In genomic region chr1:56326056-56326455, GRCh38 we compare ENCODE assay signal across 1 cellular context.
TF ChIP-seq lines count a peak whose summit lies in the region.

No MANE protein-coding gene starts in this region.

TF ChIP-seq in GM23338, 12 proteins besides CTCF, POLR2A, EP300 and RAD21:
- TF ChIP-seq, protein P1, sequence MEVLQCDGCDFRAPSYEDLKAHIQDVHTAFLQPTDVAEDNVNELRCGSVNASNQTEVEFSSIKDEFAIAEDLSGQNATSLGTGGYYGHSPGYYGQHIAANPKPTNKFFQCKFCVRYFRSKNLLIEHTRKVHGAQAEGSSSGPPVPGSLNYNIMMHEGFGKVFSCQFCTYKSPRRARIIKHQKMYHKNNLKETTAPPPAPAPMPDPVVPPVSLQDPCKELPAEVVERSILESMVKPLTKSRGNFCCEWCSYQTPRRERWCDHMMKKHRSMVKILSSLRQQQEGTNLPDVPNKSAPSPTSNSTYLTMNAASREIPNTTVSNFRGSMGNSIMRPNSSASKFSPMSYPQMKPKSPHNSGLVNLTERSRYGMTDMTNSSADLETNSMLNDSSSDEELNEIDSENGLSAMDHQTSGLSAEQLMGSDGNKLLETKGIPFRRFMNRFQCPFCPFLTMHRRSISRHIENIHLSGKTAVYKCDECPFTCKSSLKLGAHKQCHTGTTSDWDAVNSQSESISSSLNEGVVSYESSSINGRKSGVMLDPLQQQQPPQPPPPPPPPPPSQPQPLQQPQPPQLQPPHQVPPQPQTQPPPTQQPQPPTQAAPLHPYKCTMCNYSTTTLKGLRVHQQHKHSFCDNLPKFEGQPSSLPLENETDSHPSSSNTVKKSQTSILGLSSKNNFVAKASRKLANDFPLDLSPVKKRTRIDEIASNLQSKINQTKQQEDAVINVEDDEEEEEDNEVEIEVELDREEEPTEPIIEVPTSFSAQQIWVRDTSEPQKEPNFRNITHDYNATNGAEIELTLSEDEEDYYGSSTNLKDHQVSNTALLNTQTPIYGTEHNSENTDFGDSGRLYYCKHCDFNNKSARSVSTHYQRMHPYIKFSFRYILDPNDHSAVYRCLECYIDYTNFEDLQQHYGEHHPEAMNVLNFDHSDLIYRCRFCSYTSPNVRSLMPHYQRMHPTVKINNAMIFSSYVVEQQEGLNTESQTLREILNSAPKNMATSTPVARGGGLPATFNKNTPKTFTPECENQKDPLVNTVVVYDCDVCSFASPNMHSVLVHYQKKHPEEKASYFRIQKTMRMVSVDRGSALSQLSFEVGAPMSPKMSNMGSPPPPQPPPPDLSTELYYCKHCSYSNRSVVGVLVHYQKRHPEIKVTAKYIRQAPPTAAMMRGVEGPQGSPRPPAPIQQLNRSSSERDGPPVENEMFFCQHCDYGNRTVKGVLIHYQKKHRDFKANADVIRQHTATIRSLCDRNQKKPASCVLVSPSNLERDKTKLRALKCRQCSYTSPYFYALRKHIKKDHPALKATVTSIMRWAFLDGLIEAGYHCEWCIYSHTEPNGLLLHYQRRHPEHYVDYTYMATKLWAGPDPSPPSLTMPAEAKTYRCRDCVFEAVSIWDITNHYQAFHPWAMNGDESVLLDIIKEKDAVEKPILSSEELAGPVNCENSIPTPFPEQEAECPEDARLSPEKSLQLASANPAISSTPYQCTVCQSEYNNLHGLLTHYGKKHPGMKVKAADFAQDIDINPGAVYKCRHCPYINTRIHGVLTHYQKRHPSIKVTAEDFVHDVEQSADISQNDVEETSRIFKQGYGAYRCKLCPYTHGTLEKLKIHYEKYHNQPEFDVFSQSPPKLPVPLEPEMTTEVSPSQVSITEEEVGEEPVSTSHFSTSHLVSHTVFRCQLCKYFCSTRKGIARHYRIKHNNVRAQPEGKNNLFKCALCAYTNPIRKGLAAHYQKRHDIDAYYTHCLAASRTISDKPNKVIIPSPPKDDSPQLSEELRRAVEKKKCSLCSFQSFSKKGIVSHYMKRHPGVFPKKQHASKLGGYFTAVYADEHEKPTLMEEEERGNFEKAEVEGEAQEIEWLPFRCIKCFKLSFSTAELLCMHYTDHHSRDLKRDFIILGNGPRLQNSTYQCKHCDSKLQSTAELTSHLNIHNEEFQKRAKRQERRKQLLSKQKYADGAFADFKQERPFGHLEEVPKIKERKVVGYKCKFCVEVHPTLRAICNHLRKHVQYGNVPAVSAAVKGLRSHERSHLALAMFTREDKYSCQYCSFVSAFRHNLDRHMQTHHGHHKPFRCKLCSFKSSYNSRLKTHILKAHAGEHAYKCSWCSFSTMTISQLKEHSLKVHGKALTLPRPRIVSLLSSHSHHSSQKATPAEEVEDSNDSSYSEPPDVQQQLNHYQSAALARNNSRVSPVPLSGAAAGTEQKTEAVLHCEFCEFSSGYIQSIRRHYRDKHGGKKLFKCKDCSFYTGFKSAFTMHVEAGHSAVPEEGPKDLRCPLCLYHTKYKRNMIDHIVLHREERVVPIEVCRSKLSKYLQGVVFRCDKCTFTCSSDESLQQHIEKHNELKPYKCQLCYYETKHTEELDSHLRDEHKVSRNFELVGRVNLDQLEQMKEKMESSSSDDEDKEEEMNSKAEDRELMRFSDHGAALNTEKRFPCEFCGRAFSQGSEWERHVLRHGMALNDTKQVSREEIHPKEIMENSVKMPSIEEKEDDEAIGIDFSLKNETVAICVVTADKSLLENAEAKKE (CRISPR knock-in tag; IDR thresholded peaks at IDR 0.05): no peak
- TF ChIP-seq, protein P2, sequence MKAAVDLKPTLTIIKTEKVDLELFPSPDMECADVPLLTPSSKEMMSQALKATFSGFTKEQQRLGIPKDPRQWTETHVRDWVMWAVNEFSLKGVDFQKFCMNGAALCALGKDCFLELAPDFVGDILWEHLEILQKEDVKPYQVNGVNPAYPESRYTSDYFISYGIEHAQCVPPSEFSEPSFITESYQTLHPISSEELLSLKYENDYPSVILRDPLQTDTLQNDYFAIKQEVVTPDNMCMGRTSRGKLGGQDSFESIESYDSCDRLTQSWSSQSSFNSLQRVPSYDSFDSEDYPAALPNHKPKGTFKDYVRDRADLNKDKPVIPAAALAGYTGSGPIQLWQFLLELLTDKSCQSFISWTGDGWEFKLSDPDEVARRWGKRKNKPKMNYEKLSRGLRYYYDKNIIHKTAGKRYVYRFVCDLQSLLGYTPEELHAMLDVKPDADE (IDR thresholded peaks at IDR 0.05): no peak
- TF ChIP-seq POLR2AphosphoS5 (IDR thresholded peaks at IDR 0.05; ENCODE audit: low read depth) (no peak), REST (IDR thresholded peaks at IDR 0.05; ENCODE audit: unreplicated experiment) (no peak), EZH2 (IDR thresholded peaks at IDR 0.05; ENCODE audit: low read depth, unreplicated experiment) (no peak), CREB1 (CRISPR knock-in tag; IDR thresholded peaks at IDR 0.05; ENCODE audit: low read depth) (no peak), JUNB (IDR thresholded peaks at IDR 0.05; ENCODE audit: unreplicated experiment) (no peak), ZNF331 (CRISPR knock-in tag; IDR thresholded peaks at IDR 0.05; ENCODE audit: low read depth) (no peak), EZH2phosphoT487 (IDR thresholded peaks at IDR 0.05; ENCODE audit: unreplicated experiment) (no peak), STAT1 (IDR thresholded peaks at IDR 0.05; ENCODE audit: unreplicated experiment) (no peak), NANOG (IDR thresholded peaks at IDR 0.05; ENCODE audit: borderline replicate concordance) (no peak), ZNF114 (CRISPR knock-in tag; IDR thresholded peaks at IDR 0.05) (no peak)
TF ChIP-seq in GM23338: peak in this region for 0.
